ENCODE assay signal across 17 cellular contexts in the genomic region with DNA sequence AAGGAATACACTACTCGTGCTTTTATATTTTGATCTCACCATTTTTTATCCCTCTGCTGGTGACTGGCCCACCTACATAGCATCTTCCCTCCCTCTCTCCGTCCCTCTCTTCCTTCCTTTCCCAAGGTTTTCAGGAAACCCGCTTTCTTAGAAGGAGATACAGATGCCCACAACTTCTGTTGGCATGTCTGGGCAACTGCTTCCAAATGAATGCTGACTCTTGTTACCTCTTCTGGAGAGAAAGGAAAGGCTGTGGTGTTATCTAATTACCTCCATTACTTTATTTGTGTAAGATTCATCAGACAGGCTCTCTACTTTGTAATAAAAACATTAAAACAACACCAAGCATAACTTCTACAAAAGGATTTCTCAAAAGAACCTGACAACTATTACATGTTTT.
"Had no signal": no experiment of that assay in that cellular context is flagged by ENCODE, and none has a peak within 500 bp of the region (broad histone marks: within the 10 kb centered on the region; RNA-seq: fewer than 3 reads in every experiment).

No MANE protein-coding gene starts in this region.

- H3K27ac ChIP-seq: body of pancreas, coronary artery, esophagus squamous epithelium, neutrophil, skin epidermis, stomach had no signal

- H3K4me3 ChIP-seq: body of pancreas, coronary artery, esophagus squamous epithelium, skin epidermis, stomach had no signal

- H3K36me3 ChIP-seq: esophagus squamous epithelium, neutrophil, stomach had no signal

- DNase-seq: activated CD4-positive, alpha-beta memory T cell treated with anti-CD3 and anti-CD28 coated beads, Interleukin-2, amount 10 ng/mL, durations not matched to agents 7 days and 5 days; activated CD4-positive, alpha-beta T cell treated with anti-CD3 and anti-CD28 coated beads for 4 hours; activated naive CD4-positive, alpha-beta T cell treated with anti-CD3 and anti-CD28 coated beads for 36 hours; activated T-cell treated with anti-CD3 and anti-CD28 coated beads, Interleukin-2, amount 50 U/mL, for 1 hour; body of pancreas; esophagus squamous epithelium; immature natural killer cell; natural killer cell; stomach; T-cell; trophoblast cell had no signal

- H3K4me1 ChIP-seq: body of pancreas, esophagus squamous epithelium, stomach had no signal

- H3K27me3 ChIP-seq: body of pancreas, esophagus squamous epithelium, neutrophil, stomach had no signal

- H3K9me3 Mint-ChIP-seq: activated CD4-positive, alpha-beta memory T cell treated with anti-CD3 and anti-CD28 coated beads, Interleukin-2, amount 10 ng/mL, durations not matched to agents 7 days and 5 days; activated naive CD4-positive, alpha-beta T cell treated with anti-CD3 and anti-CD28 coated beads for 36 hours; activated T-helper 17 cell treated with anti-CD3 and anti-CD28 coated beads, Interleukin-2, amount 50 U/mL, for 72 hours; central memory CD8-positive, alpha-beta T cell; immature natural killer cell; natural killer cell; T-cell; WTC11 had no signal

- H3K27me3 Mint-ChIP-seq: activated CD4-positive, alpha-beta memory T cell treated with anti-CD3 and anti-CD28 coated beads, Interleukin-2, amount 10 ng/mL, durations not matched to agents 7 days and 5 days; activated T-helper 17 cell treated with anti-CD3 and anti-CD28 coated beads, Interleukin-2, amount 50 U/mL, for 72 hours; central memory CD8-positive, alpha-beta T cell; T-cell had no signal

- H3K36me3 Mint-ChIP-seq: immature natural killer cell, natural killer cell, WTC11 had no signal

- H3K27ac Mint-ChIP-seq: activated CD4-positive, alpha-beta memory T cell treated with anti-CD3 and anti-CD28 coated beads, Interleukin-2, amount 10 ng/mL, durations not matched to agents 7 days and 5 days; activated naive CD4-positive, alpha-beta T cell treated with anti-CD3 and anti-CD28 coated beads for 36 hours; activated T-helper 17 cell treated with anti-CD3 and anti-CD28 coated beads, Interleukin-2, amount 50 U/mL, for 72 hours; immature natural killer cell; natural killer cell; T-cell; WTC11 had no signal

- H3K4me3 Mint-ChIP-seq: activated CD4-positive, alpha-beta memory T cell treated with anti-CD3 and anti-CD28 coated beads, Interleukin-2, amount 10 ng/mL, durations not matched to agents 7 days and 5 days; activated naive CD4-positive, alpha-beta T cell treated with anti-CD3 and anti-CD28 coated beads for 36 hours; activated T-helper 17 cell treated with anti-CD3 and anti-CD28 coated beads, Interleukin-2, amount 50 U/mL, for 72 hours; central memory CD8-positive, alpha-beta T cell; immature natural killer cell; natural killer cell; T-cell; WTC11 had no signal

- H3K4me1 Mint-ChIP-seq: activated T-helper 17 cell treated with anti-CD3 and anti-CD28 coated beads, Interleukin-2, amount 50 U/mL, for 72 hours had no signal

- H3K9me3 ChIP-seq: body of pancreas, esophagus squamous epithelium, neutrophil, stomach had no signal
